In the genomic region with DNA sequence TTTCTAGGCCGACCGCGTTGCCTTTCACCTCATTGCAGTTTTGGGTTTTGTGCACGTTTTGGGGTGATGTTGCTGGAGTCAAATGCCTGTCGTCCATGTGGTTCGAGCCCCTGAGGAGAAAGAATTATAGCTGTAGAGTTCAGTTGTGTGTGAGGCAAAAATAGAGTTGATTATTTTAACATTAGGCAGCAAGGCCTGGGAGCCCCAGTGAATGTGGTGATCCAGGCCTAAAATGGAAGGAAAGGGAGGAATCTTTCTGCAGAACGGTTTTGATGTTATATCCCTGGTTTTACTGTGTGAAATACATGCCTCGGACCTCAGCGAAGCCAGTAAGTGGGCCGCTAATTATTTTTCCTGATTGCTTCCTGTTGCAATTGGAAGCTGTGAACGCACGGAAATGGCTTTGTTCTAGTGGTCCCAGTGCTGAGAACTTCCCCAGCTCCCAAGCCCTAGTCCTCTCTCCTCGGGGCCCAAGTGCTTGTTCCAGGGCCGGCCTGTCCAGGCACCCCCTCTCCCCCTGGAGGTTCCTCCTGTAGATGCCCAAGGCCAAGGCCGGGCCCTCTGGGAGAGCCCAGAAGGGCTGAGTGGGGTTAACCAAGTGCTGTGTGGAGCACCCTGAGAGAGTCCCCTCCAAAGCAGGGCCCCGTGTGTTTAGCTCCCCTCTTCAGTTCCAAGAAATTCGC, we compare ENCODE assay signal across 8 cellular contexts. TPM values are rescaled to one million over a fixed set of nuclear protein-coding genes. Genes with fewer than 3 reads are reported as not detected.
DNase-seq lines count a peak whose midpoint lies in the region; ATAC-seq and TF ChIP-seq lines count a peak whose summit lies in the region.

No MANE protein-coding gene starts in this region.

- TF ChIP-seq CTCF in CD4-positive, alpha-beta T cell (IDR thresholded peaks at IDR 0.05), result no peak

- H3K27me3 ChIP-seq in CD4-positive, alpha-beta T cell (ENCODE audit: control insufficient read depth, insufficient read depth, low read length), result no peaks in the 10 kb centered on the region
- H3K27me3 ChIP-seq in MG63 (no peaks in the 10 kb centered on the region), ectodermal cell (ENCODE audit: control insufficient read depth, insufficient read depth, low read length, poor library complexity, severe bottlenecking) (peaks cover 28% of the 10 kb centered on the region)
- no peaks in the 10 kb centered on the region for H3K27me3 ChIP-seq in effector memory CD4-positive, alpha-beta T cell (replicated peaks; ENCODE audit: control insufficient read depth, insufficient read depth, low read length, poor library complexity, severe bottlenecking)

- H3K4me3 ChIP-seq in MG63, result peak overlapping the region; percentile 71
- peak overlapping the region; percentile 55 for H3K4me3 ChIP-seq in ectodermal cell (ENCODE audit: insufficient read depth, low read depth, low read length)
- no peak overlapping the region for H3K4me3 ChIP-seq in effector memory CD4-positive, alpha-beta T cell (ENCODE audit: insufficient read depth, low read depth, low read length, poor library complexity, severe bottlenecking)

- CTCF ChIA-PET in CD4-positive, alpha-beta T cell (lab: Charles Lee), result no interaction called here

- no peak overlapping the region for H3K27ac Mint-ChIP-seq in CD4-positive, alpha-beta T cell
- no peak overlapping the region for H3K27ac Mint-ChIP-seq in natural killer cell treated with Interleukin-12 subunit alpha and Interleukin-12 subunit beta and Interleukin-15 and Interleukin-18, amount 100 ng/mL, for 72 hours

- no peak for ATAC-seq in CD4-positive, alpha-beta T cell (ENCODE audit: poor library complexity)
- ATAC-seq in natural killer cell treated with Interleukin-12 subunit alpha and Interleukin-12 subunit beta and Interleukin-15 and Interleukin-18, amount 100 ng/mL, for 72 hours, result no peak
- ATAC-seq in HG03342 (IDR thresholded peaks at IDR 0.05; ENCODE audit: unreplicated experiment) (no peak), HG03108 (IDR thresholded peaks at IDR 0.05; ENCODE audit: unreplicated experiment) (no peak)

- intact Hi-C loops in CD4-positive, alpha-beta T cell (cut with DNase I, micrococcal nuclease), result no loop called here

- H3K27me3 Mint-ChIP-seq in CD4-positive, alpha-beta T cell, result peaks cover 3% of the 10 kb centered on the region
- H3K27me3 Mint-ChIP-seq in natural killer cell treated with Interleukin-12 subunit alpha and Interleukin-12 subunit beta and Interleukin-15 and Interleukin-18, amount 100 ng/mL, for 72 hours, result peaks cover 24 to 27% of the 10 kb centered on the region in 2 donors

- WGBS in ectodermal cell, 2 experiments, result 47 to 49% methylated on average over 17 of the region's 17 CpGs

- DNase-seq in CD4-positive, alpha-beta T cell, result no peak
- DNase-seq in MG63, result no peak
- no peak for DNase-seq in natural killer cell treated with Interleukin-12 subunit alpha and Interleukin-12 subunit beta and Interleukin-15 and Interleukin-18, amount 100 ng/mL, for 72 hours (ENCODE audit: low spot score)
- no peak for DNase-seq in amniotic stem cell (lab: John Stamatoyannopoulos, UW)
- DNase-seq in effector memory CD4-positive, alpha-beta T cell, result no peak

- peak overlapping the region; percentile 76 for H3K4me3 Mint-ChIP-seq in CD4-positive, alpha-beta T cell
- H3K4me3 Mint-ChIP-seq in natural killer cell treated with Interleukin-12 subunit alpha and Interleukin-12 subunit beta and Interleukin-15 and Interleukin-18, amount 100 ng/mL, for 72 hours, result peak overlapping the region; percentile 76

- H3K4me1 ChIP-seq in ectodermal cell (ENCODE audit: control insufficient read depth, insufficient read depth, low read length), result peaks cover 10% of the 10 kb centered on the region
- peaks cover 15% of the 10 kb centered on the region for H3K4me1 ChIP-seq in effector memory CD4-positive, alpha-beta T cell (ENCODE audit: control insufficient read depth, insufficient read depth, low read length, poor library complexity, severe bottlenecking)

- POLR2A ChIA-PET in CD4-positive, alpha-beta T cell (lab: Charles Lee), result no interaction called here

- H3K36me3 Mint-ChIP-seq in CD4-positive, alpha-beta T cell (ENCODE audit: low read depth), result no peaks in the 10 kb centered on the region
- H3K36me3 Mint-ChIP-seq in natural killer cell treated with Interleukin-12 subunit alpha and Interleukin-12 subunit beta and Interleukin-15 and Interleukin-18, amount 100 ng/mL, for 72 hours, result no peaks in the 10 kb centered on the region

- H3K27ac ChIP-seq in CD4-positive, alpha-beta T cell (ENCODE audit: low read depth, low read length), result no peak overlapping the region
- no peak overlapping the region for H3K27ac ChIP-seq in ectodermal cell (ENCODE audit: insufficient read depth, low read depth, low read length, poor library complexity, severe bottlenecking)
- H3K27ac ChIP-seq in effector memory CD4-positive, alpha-beta T cell (ENCODE audit: insufficient read depth, low read length, poor library complexity, severe bottlenecking), result no peak overlapping the region

- peaks cover 30% of the 10 kb centered on the region for H3K4me1 Mint-ChIP-seq in CD4-positive, alpha-beta T cell (ENCODE audit: low read depth)
- H3K4me1 Mint-ChIP-seq in natural killer cell treated with Interleukin-12 subunit alpha and Interleukin-12 subunit beta and Interleukin-15 and Interleukin-18, amount 100 ng/mL, for 72 hours (ENCODE audit: low read depth in 2 of 2), result peaks cover 9 to 11% of the 10 kb centered on the region in 2 donors

- no peaks in the 10 kb centered on the region for H3K36me3 ChIP-seq in MG63
- no peaks in the 10 kb centered on the region for H3K36me3 ChIP-seq in ectodermal cell (ENCODE audit: control insufficient read depth, insufficient read depth, low read length)
- H3K36me3 ChIP-seq in effector memory CD4-positive, alpha-beta T cell (ENCODE audit: control insufficient read depth, insufficient read depth, low read length), result no peaks in the 10 kb centered on the region

- no peaks in the 10 kb centered on the region for H3K9me3 Mint-ChIP-seq in CD4-positive, alpha-beta T cell
- H3K9me3 Mint-ChIP-seq in natural killer cell treated with Interleukin-12 subunit alpha and Interleukin-12 subunit beta and Interleukin-15 and Interleukin-18, amount 100 ng/mL, for 72 hours, result no peaks in the 10 kb centered on the region

- H3K9me3 ChIP-seq in CD4-positive, alpha-beta T cell (ENCODE audit: control insufficient read depth, low read length), result no peaks in the 10 kb centered on the region
- H3K9me3 ChIP-seq in MG63 (no peaks in the 10 kb centered on the region), ectodermal cell (ENCODE audit: control insufficient read depth, low read length) (no peaks in the 10 kb centered on the region)
- no peaks in the 10 kb centered on the region for H3K9me3 ChIP-seq in effector memory CD4-positive, alpha-beta T cell (ENCODE audit: control insufficient read depth, low read length)

RNA-seq across cellular contexts. Expression of gene LRP5, which starts 2.0 kb away (rescaled TPM):
- 1 to 10 TPM; 2.0 to 2.9 TPM for total RNA-seq in CD4-positive, alpha-beta T cell
- total RNA-seq in MG63 (2014; rRNA removed; shearing (Covaris generic); ENCODE audit: low replicate concordance), result 16.9 and 23.5 TPM in 2 replicates
- 19.8 TPM for polyA plus RNA-seq in ectodermal cell (2013, experiment 1 of 4)
- polyA plus RNA-seq in ectodermal cell (2013, experiment 2 of 4), result 17.4 TPM
- polyA plus RNA-seq in ectodermal cell (2013, experiment 3 of 4), result 14.1 TPM
- polyA plus RNA-seq in ectodermal cell (2013, experiment 4 of 4), result 15.5 TPM
- total RNA-seq in natural killer cell treated with Interleukin-12 subunit alpha and Interleukin-12 subunit beta and Interleukin-15 and Interleukin-18, amount 100 ng/mL, for 72 hours, result 1 to 10 TPM in 1 of 2 donors, under 1 TPM in 1; 0.93 to 2.1 TPM

RNA-seq across cellular contexts. Expression of gene C11orf24, which starts 42.6 kb away (rescaled TPM):
- total RNA-seq in CD4-positive, alpha-beta T cell, result 1 to 10 TPM; 8.0 to 8.5 TPM
- 26.3 and 30.3 TPM in 2 replicates for total RNA-seq in MG63 (2014; rRNA removed; shearing (Covaris generic); ENCODE audit: low replicate concordance)
- 33.8 TPM for polyA plus RNA-seq in ectodermal cell (2013, experiment 1 of 4)
- polyA plus RNA-seq in ectodermal cell (2013, experiment 2 of 4), result 29.3 TPM
- polyA plus RNA-seq in ectodermal cell (2013, experiment 3 of 4), result 27.8 TPM
- polyA plus RNA-seq in ectodermal cell (2013, experiment 4 of 4), result 28.5 TPM
- total RNA-seq in natural killer cell treated with Interleukin-12 subunit alpha and Interleukin-12 subunit beta and Interleukin-15 and Interleukin-18, amount 100 ng/mL, for 72 hours, result 10 to 100 TPM; 43.0 to 64.8 TPM
